In the genomic region with DNA sequence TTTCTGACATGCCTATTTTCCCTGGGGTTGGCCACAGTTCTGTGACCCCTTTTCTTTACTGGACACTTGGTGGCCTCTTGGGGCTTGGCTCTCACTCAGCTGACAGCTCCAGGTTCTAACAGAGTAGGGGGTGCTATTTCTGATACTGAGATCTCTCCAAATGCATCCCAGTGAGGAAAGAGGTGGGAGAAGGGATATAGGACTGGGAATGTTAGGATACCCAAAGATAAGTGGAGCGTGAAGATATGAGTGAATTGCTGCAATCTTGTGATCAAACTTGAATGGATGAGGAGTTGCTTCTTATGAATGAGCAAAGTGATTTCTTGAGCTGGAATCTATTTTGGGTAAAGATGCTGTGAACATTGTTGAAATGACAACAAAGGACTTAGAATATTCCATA, we compare ENCODE assay signal across 23 cellular contexts.
DNase-seq lines count a peak whose midpoint lies in the region; ATAC-seq, FAIRE-seq and TF ChIP-seq lines count a peak whose summit lies in the region.
"Had no signal": no experiment of that assay in that cellular context is flagged by ENCODE, and none has a peak within 500 bp of the region (broad histone marks: within the 10 kb centered on the region; RNA-seq: fewer than 3 reads in every experiment).

No MANE protein-coding gene starts in this region.

- H3K4me2 ChIP-seq in BLaER1 treated with 17β-estradiol and CSF1 and Interleukin-3, amounts not matched to agents 10 nM and 100 nM, result peak overlapping the region in 9 of 11 experiments; percentile 50 to 94 (median 88); a peak in 16 of 22 replicates
- no peak overlapping the region for H3K4me2 ChIP-seq in hepatocyte

- H3K4me1 Mint-ChIP-seq in stimulated activated naive B cell treated with anti-CD40 and anti-IgM and Interleukin-4, amounts not matched to agents 10 μg/mL and 1 μg/mL and 100 μg/mL, for 72 hours, result no peaks in the 10 kb centered on the region
- H3K4me1 Mint-ChIP-seq: CD14-positive monocyte; CD4-positive, alpha-beta memory T cell had no signal

- no peaks in the 10 kb centered on the region for H3K9me2 ChIP-seq in hepatocyte (replicated peaks; ENCODE audit: insufficient read depth)

- ATAC-seq in psoas muscle, result no peak
- ATAC-seq in stimulated activated naive B cell treated with anti-CD40 and anti-IgM and Interleukin-4, amounts not matched to agents 10 μg/mL and 1 μg/mL and 100 μg/mL, for 72 hours (replicated peaks), result no peak
- ATAC-seq: GM12878 had no signal

- no peaks in the 10 kb centered on the region for H3K27me3 ChIP-seq in BLaER1 treated with 17β-estradiol and CSF1 and Interleukin-3, amounts not matched to agents 10 nM and 100 nM
- H3K27me3 ChIP-seq in psoas muscle (ENCODE audit: insufficient read depth in 3 of 3, low read length in 2 of 3) (no peaks in the 10 kb centered on the region), hepatocyte (no peaks in the 10 kb centered on the region)
- H3K27me3 ChIP-seq: BE2C had no signal

- no peaks in the 10 kb centered on the region for H3K9me3 Mint-ChIP-seq in stimulated activated naive B cell treated with anti-CD40 and anti-IgM and Interleukin-4, amounts not matched to agents 10 μg/mL and 1 μg/mL and 100 μg/mL, for 72 hours
- H3K9me3 Mint-ChIP-seq: CD4-positive, alpha-beta memory T cell; CD4-positive, CD25-positive, alpha-beta regulatory T cell; CD8-positive, alpha-beta memory T cell had no signal

- no peak overlapping the region for H3K4me3 Mint-ChIP-seq in stimulated activated naive B cell treated with anti-CD40 and anti-IgM and Interleukin-4, amounts not matched to agents 10 μg/mL and 1 μg/mL and 100 μg/mL, for 72 hours
- H3K4me3 Mint-ChIP-seq: CD14-positive monocyte; CD4-positive, alpha-beta memory T cell; CD4-positive, CD25-positive, alpha-beta regulatory T cell; CD8-positive, alpha-beta memory T cell had no signal

- no peaks in the 10 kb centered on the region; a peak in 1 of 22 replicates for H4K20me1 ChIP-seq in BLaER1 treated with 17β-estradiol and CSF1 and Interleukin-3, amounts not matched to agents 10 nM and 100 nM
- H4K20me1 ChIP-seq in hepatocyte (ENCODE audit: insufficient read depth, poor library complexity, severe bottlenecking), result no peaks in the 10 kb centered on the region

- H3K27ac Mint-ChIP-seq in stimulated activated naive B cell treated with anti-CD40 and anti-IgM and Interleukin-4, amounts not matched to agents 10 μg/mL and 1 μg/mL and 100 μg/mL, for 72 hours, result no peak overlapping the region

- H3K9me3 ChIP-seq in BLaER1 treated with 17β-estradiol and CSF1 and Interleukin-3, amounts not matched to agents 10 nM and 100 nM (replicated peaks in 1 of 11), result no peaks in the 10 kb centered on the region
- no peaks in the 10 kb centered on the region for H3K9me3 ChIP-seq in kidney (ENCODE audit: control insufficient read depth in 1 of 2, low read length in 2 of 2)
- H3K9me3 ChIP-seq in psoas muscle, result no peaks in the 10 kb centered on the region
- H3K9me3 ChIP-seq in hepatocyte (ENCODE audit: low read depth), result no peaks in the 10 kb centered on the region
- H3K9me3 ChIP-seq: BE2C had no signal

- DNase-seq in kidney, result peak; percentile 13
- DNase-seq in psoas muscle, result no peak
- DNase-seq in T-helper 9 cell, result no peak
- no peak for DNase-seq in GM10248 (ENCODE audit: extremely low spot score)
- DNase-seq in hepatocyte (ENCODE audit: low spot score), result no peak
- no peak for DNase-seq in stimulated activated naive B cell treated with anti-CD40 and anti-IgM and Interleukin-4, amounts not matched to agents 10 μg/mL and 1 μg/mL and 100 μg/mL, for 72 hours
- DNase-seq: 8988T; ACHN; BE2C; C1 segment of cervical spinal cord; CD4-positive, alpha-beta memory T cell; CD4-positive, CD25-positive, alpha-beta regulatory T cell; CD8-positive, alpha-beta memory T cell; COR-L47; DMS79 treated with DMSO at 0.1 percent for 48 hours; GF-D8 had no signal

- intact Hi-C loops in kidney (cut with DNase I), result no loop called here
- intact Hi-C loops in psoas muscle (cut with DNase I), result loop anchor here in 1 of 2 donors (5.0 kb wide), 1 partner anchor 36 kb away; no protein-coding TSS in a partner anchor

- peaks cover 0 to 10% (median 0%) of the 10 kb centered on the region in 11 experiments; a peak in 5 of 22 replicates for H3K36me3 ChIP-seq in BLaER1 treated with 17β-estradiol and CSF1 and Interleukin-3, amounts not matched to agents 10 nM and 100 nM
- H3K36me3 ChIP-seq in kidney (ENCODE audit: control insufficient read depth in 1 of 2, insufficient read depth in 2 of 2, low read length in 2 of 2) (no peaks in the 10 kb centered on the region), psoas muscle (ENCODE audit: insufficient read depth in 1 of 2, low read depth in 1 of 2) (no peaks in the 10 kb centered on the region), hepatocyte (replicated peaks; ENCODE audit: insufficient read depth, low read depth) (no peaks in the 10 kb centered on the region)
- H3K36me3 ChIP-seq: BE2C had no signal

- no peaks in the 10 kb centered on the region for H3K79me2 ChIP-seq in hepatocyte

- no peak for TF ChIP-seq CTCF in kidney (IDR thresholded peaks at IDR 0.05; ENCODE audit: borderline replicate concordance, extremely low read depth, insufficient read depth)
- TF ChIP-seq CTCF in psoas muscle (IDR thresholded peaks at IDR 0.05), result no peak
- TF ChIP-seq CTCF in GM10248 (IDR thresholded peaks at IDR 0.05; ENCODE audit: control extremely low read depth, extremely low read depth, low read depth, missing control alignments), result no peak
- TF ChIP-seq CTCF in hepatocyte (IDR thresholded peaks at IDR 0.05; ENCODE audit: poor library complexity), result no peak

- H2AFZ ChIP-seq in hepatocyte, result no peak overlapping the region

- WGBS in psoas muscle, 3 donors, result 88 to 97% (median 94%) methylated on average over 1 of the region's 1 CpG
- WGBS in hepatocyte (ENCODE audit: low lambda C conversion rate, missing lambda C conversion rate), result 86% methylated on average over 1 of the region's 1 CpG

- CTCF ChIA-PET in GM10248 (lab: Yijun Ruan, JAX), result no interaction called here

- peaks cover 5% of the 10 kb centered on the region in 2 donors for H3K27me3 Mint-ChIP-seq in stimulated activated naive B cell treated with anti-CD40 and anti-IgM and Interleukin-4, amounts not matched to agents 10 μg/mL and 1 μg/mL and 100 μg/mL, for 72 hours
- H3K27me3 Mint-ChIP-seq: CD4-positive, CD25-positive, alpha-beta regulatory T cell; CD8-positive, alpha-beta memory T cell had no signal

- peak overlapping the region in 4 of 11 experiments; percentile 36 to 88 (median 68); a peak in 4 of 22 replicates for H3K9ac ChIP-seq in BLaER1 treated with 17β-estradiol and CSF1 and Interleukin-3, amounts not matched to agents 10 nM and 100 nM
- H3K9ac ChIP-seq in kidney (ENCODE audit: low read length in 2 of 2), result no peak overlapping the region

- H3K36me3 Mint-ChIP-seq in stimulated activated naive B cell treated with anti-CD40 and anti-IgM and Interleukin-4, amounts not matched to agents 10 μg/mL and 1 μg/mL and 100 μg/mL, for 72 hours, result no peaks in the 10 kb centered on the region
- H3K36me3 Mint-ChIP-seq: CD14-positive monocyte; CD4-positive, alpha-beta memory T cell; CD4-positive, CD25-positive, alpha-beta regulatory T cell had no signal

- no peak for FAIRE-seq in kidney (lab: Jason Lieb, UNC)
- FAIRE-seq: A204.1, G401.6, GM12878, GM12892, GM18507 had no signal

- no peak overlapping the region; a peak in 1 of 20 replicates for H3K4me3 ChIP-seq in BLaER1 treated with 17β-estradiol and CSF1 and Interleukin-3, amounts not matched to agents 10 nM and 100 nM
- H3K4me3 ChIP-seq in kidney (ENCODE audit: low read length in 2 of 2), result no peak overlapping the region
- no peak overlapping the region for H3K4me3 ChIP-seq in psoas muscle
- no peak overlapping the region for H3K4me3 ChIP-seq in hepatocyte
- H3K4me3 ChIP-seq: GM12878 had no signal

- H3K4me1 ChIP-seq in BLaER1 treated with 17β-estradiol and CSF1 and Interleukin-3, amounts not matched to agents 10 nM and 100 nM, result peaks cover 60 to 99% (median 97%) of the 10 kb centered on the region in 10 experiments
- H3K4me1 ChIP-seq in kidney (ENCODE audit: control insufficient read depth in 1 of 2, insufficient read depth in 1 of 2, low read depth in 1 of 2, low read length in 2 of 2), result no peaks in the 10 kb centered on the region
- H3K4me1 ChIP-seq in psoas muscle, result peaks cover 49% of the 10 kb centered on the region
- no peaks in the 10 kb centered on the region for H3K4me1 ChIP-seq in hepatocyte (ENCODE audit: insufficient read depth)
- H3K4me1 ChIP-seq: BE2C had no signal

- H3K27ac ChIP-seq in BLaER1 treated with 17β-estradiol and CSF1 and Interleukin-3, amounts not matched to agents 10 nM and 100 nM, result peak overlapping the region in 6 of 11 experiments; percentile 55 to 99 (median 92); a peak in 9 of 22 replicates
- no peak overlapping the region for H3K27ac ChIP-seq in kidney (ENCODE audit: low read depth in 2 of 2, low read length in 2 of 2)
- peak overlapping the region; percentile 94 for H3K27ac ChIP-seq in psoas muscle
- no peak overlapping the region for H3K27ac ChIP-seq in hepatocyte

- POLR2A ChIA-PET in GM10248 (lab: Yijun Ruan, JAX), result no interaction called here

Comparison
In these comparisons a context has a peak if more than half of its experiments do, and no peak if none do; other contexts are left out.
1. H3K27ac ChIP-seq: peak in BLaER1 treated with 17β-estradiol and CSF1 and Interleukin-3, amounts not matched to agents 10 nM and 100 nM (6 of 11) and psoas muscle (single experiment); none in kidney (0 of 2) and hepatocyte (single experiment).